In genomic region chr19:47445527-47445926, GRCh38 we compare ENCODE assay signal across 11 cellular contexts. TPM values are rescaled to one million over a fixed set of nuclear protein-coding genes. Genes with fewer than 3 reads are reported as not detected.
DNase-seq lines count a peak whose midpoint lies in the region; ATAC-seq, FAIRE-seq and TF ChIP-seq lines count a peak whose summit lies in the region.
"Had no signal": no experiment of that assay in that cellular context is flagged by ENCODE, and none has a peak within 500 bp of the region (broad histone marks: within the 10 kb centered on the region; RNA-seq: fewer than 3 reads in every experiment).

No MANE protein-coding gene starts in this region.

- H3K4ac ChIP-seq in IMR-90 (ENCODE audit: low read depth, low read length), result no peak overlapping the region

- H3K9me3 ChIP-seq in IMR-90 (ENCODE audit: control insufficient read depth, insufficient read depth, low read length) (peaks cover 6% of the 10 kb centered on the region; the same call in 1 of the 2 replicates), astrocyte (ENCODE audit: insufficient read depth, low read depth, low read length) (peaks cover 3% of the 10 kb centered on the region), neural progenitor cell (ENCODE audit: low read depth) (no peaks in the 10 kb centered on the region)
- H3K9me3 ChIP-seq: esophagus squamous epithelium had no signal

- H4K8ac ChIP-seq in IMR-90 (ENCODE audit: low read depth in 2 of 2, low read length in 2 of 2), result no peak overlapping the region

- no peak for TF ChIP-seq POLR2A in IMR-90 (IDR thresholded peaks at IDR 0.05; ENCODE audit: low read depth, low read length)

- no peak overlapping the region for H3K56ac ChIP-seq in IMR-90 (ENCODE audit: extremely low read depth, insufficient read depth, low read length)

- no peak overlapping the region for H2AFZ ChIP-seq in IMR-90 (replicated peaks; ENCODE audit: low read length, poor library complexity)
- no peak overlapping the region for H2AFZ ChIP-seq in astrocyte (ENCODE audit: low read depth, low read length)
- no peak overlapping the region for H2AFZ ChIP-seq in neural progenitor cell (replicated peaks)

- no peak overlapping the region for H2BK5ac ChIP-seq in IMR-90 (ENCODE audit: low read depth, low read length, poor library complexity, severe bottlenecking)

- peaks cover 2% of the 10 kb centered on the region for H3K36me3 Mint-ChIP-seq in T-helper 1 cell treated with Interleukin-12 subunit alpha and Interleukin-12 subunit beta and Interleukin-4 antibody, amounts not matched to agents 30 μg/mL and 1 μg/mL, for 36 hours (ENCODE audit: low read depth)
- H3K36me3 Mint-ChIP-seq in astrocyte (ENCODE audit: low read depth, unreplicated experiment) (peaks cover 6% of the 10 kb centered on the region), neural progenitor cell (no peaks in the 10 kb centered on the region)

- H3K27me3 ChIP-seq in IMR-90 (ENCODE audit: control insufficient read depth, insufficient read depth, low read length) (peaks cover 75% of the 10 kb centered on the region), astrocyte (ENCODE audit: insufficient read depth, low read length) (peaks cover 72% of the 10 kb centered on the region), neural progenitor cell (peaks cover 75% of the 10 kb centered on the region)

- TF ChIP-seq CTCF in IMR-90 (conservative IDR thresholded peaks at IDR 0.05; ENCODE audit: low read depth, low read length) (no peak), astrocyte (IDR thresholded peaks at IDR 0.05; ENCODE audit: insufficient read depth, low read depth, low read length) (no peak), neural progenitor cell (IDR thresholded peaks at IDR 0.05) (no peak)

- H3K18ac ChIP-seq in IMR-90 (ENCODE audit: low read depth, low read length), result no peak overlapping the region

- H3K79me2 ChIP-seq in astrocyte (ENCODE audit: insufficient read depth, low read length) (no peaks in the 10 kb centered on the region), neural progenitor cell (ENCODE audit: low read depth) (no peaks in the 10 kb centered on the region)

- H3K36me3 ChIP-seq in IMR-90 (ENCODE audit: control insufficient read depth, insufficient read depth, low read length) (no peaks in the 10 kb centered on the region), astrocyte (ENCODE audit: insufficient read depth, low read length) (no peaks in the 10 kb centered on the region), neural progenitor cell (no peaks in the 10 kb centered on the region)
- H3K36me3 ChIP-seq: esophagus squamous epithelium had no signal

- H3K27me3 Mint-ChIP-seq in T-helper 1 cell treated with Interleukin-12 subunit alpha and Interleukin-12 subunit beta and Interleukin-4 antibody, amounts not matched to agents 30 μg/mL and 1 μg/mL, for 36 hours (ENCODE audit: low read depth), result peaks cover 73% of the 10 kb centered on the region
- peaks cover 70% of the 10 kb centered on the region for H3K27me3 Mint-ChIP-seq in astrocyte (ENCODE audit: low read depth, unreplicated experiment)
- H3K27me3 Mint-ChIP-seq in neural progenitor cell (ENCODE audit: insufficient read depth, low read depth), result peaks cover 69% of the 10 kb centered on the region

- 0 out of 2 replicates have a peak overlapping the region, but pooled peaks have one; percentile 59 for H3K23ac ChIP-seq in IMR-90 (ENCODE audit: low read depth, low read length)

- H4K91ac ChIP-seq in IMR-90 (ENCODE audit: insufficient read depth, low read depth, low read length), result no peak overlapping the region

- no peak overlapping the region for H2BK20ac ChIP-seq in IMR-90 (ENCODE audit: low read depth, low read length)

- H4K20me1 ChIP-seq in IMR-90 (ENCODE audit: insufficient read depth, low read length), result no peaks in the 10 kb centered on the region
- H4K20me1 ChIP-seq in astrocyte (ENCODE audit: insufficient read depth, low read length), result no peaks in the 10 kb centered on the region
- H4K20me1 ChIP-seq in neural progenitor cell (ENCODE audit: low read depth), result peaks cover 71% of the 10 kb centered on the region

- H3K27ac ChIP-seq in IMR-90 (ENCODE audit: insufficient read depth, low read length) (no peak overlapping the region), astrocyte (ENCODE audit: low read depth, low read length) (no peak overlapping the region), neural progenitor cell (no peak overlapping the region)
- H3K27ac ChIP-seq: esophagus squamous epithelium had no signal

- H2BK15ac ChIP-seq in IMR-90 (ENCODE audit: low read depth, low read length), result no peak overlapping the region

- H3K4me1 ChIP-seq in IMR-90 (ENCODE audit: control insufficient read depth, insufficient read depth, low read length) (peaks cover 2% of the 10 kb centered on the region; the same call in 1 of the 2 replicates), astrocyte (ENCODE audit: insufficient read depth, low read length) (peaks cover 9% of the 10 kb centered on the region), neural progenitor cell (peaks cover 5% of the 10 kb centered on the region)

- no peak overlapping the region for H2AK5ac ChIP-seq in IMR-90 (ENCODE audit: low read depth, low read length)

- H3K79me1 ChIP-seq in IMR-90 (ENCODE audit: low read depth in 1 of 2, low read length in 2 of 2), result no peaks in the 10 kb centered on the region

- H3K27ac Mint-ChIP-seq in T-helper 1 cell treated with Interleukin-12 subunit alpha and Interleukin-12 subunit beta and Interleukin-4 antibody, amounts not matched to agents 30 μg/mL and 1 μg/mL, for 36 hours, result peak overlapping the region; percentile 81
- H3K27ac Mint-ChIP-seq in astrocyte (ENCODE audit: unreplicated experiment) (no peak overlapping the region), neural progenitor cell (no peak overlapping the region)

- no TSS peak for BruUV-seq in IMR-90 (replicated peaks; lab: Mats Ljungman, UMichigan)

- no peak overlapping the region for H3K9ac ChIP-seq in IMR-90 (ENCODE audit: low read depth, low read length)
- H3K9ac ChIP-seq in astrocyte (ENCODE audit: low read length), result no peak overlapping the region
- no peak overlapping the region for H3K9ac ChIP-seq in neural progenitor cell

- no CpG with 5 or more reads among the region's 4 CpGs for WGBS in IMR-90 (ENCODE audit: extremely low coverage in 2 of 2, insufficient read length in 1 of 2), 2 experiments

- POLR2A ChIA-PET in IMR-90 (lab: Charles Lee; ENCODE audit: unreplicated experiment), result no interaction called here

- in situ Hi-C loops in IMR-90 (cut with MboI; ENCODE audit: low sequenced_read_pairs), result no loop called here

- H2AK9ac ChIP-seq in IMR-90 (replicated peaks; ENCODE audit: low read depth, low read length, poor library complexity), result no peak overlapping the region

- H3K4me3 ChIP-seq in IMR-90 (ENCODE audit: insufficient read depth, low read depth, low read length) (no peak overlapping the region), astrocyte (ENCODE audit: insufficient read depth, low read depth, low read length) (no peak overlapping the region), neural progenitor cell (no peak overlapping the region)

- DNase-seq in T-helper 1 cell (no peak), IMR-90 (no peak), astrocyte (ENCODE audit: low read depth) (no peak), neural progenitor cell (ENCODE audit: low spot score) (no peak), NCI-H748 (lab: John Stamatoyannopoulos, UW; ENCODE audit: unreplicated experiment) (no peak), NCI-H1092 treated with DMSO at 0.1 percent for 48 hours (lab: John Stamatoyannopoulos, UW) (no peak), hepatic stellate cell (ENCODE audit: low spot score) (no peak)
- DNase-seq: esophagus squamous epithelium had no signal

- CTCF ChIA-PET in IMR-90 (lab: Yijun Ruan, JAX), result interaction anchor here (0.9 kb wide), 1 partner anchor 9 kb away, joined by 3 read pairs; no protein-coding TSS in a partner anchor

- no peaks in the 10 kb centered on the region for H3K9me3 Mint-ChIP-seq in T-helper 1 cell treated with Interleukin-12 subunit alpha and Interleukin-12 subunit beta and Interleukin-4 antibody, amounts not matched to agents 30 μg/mL and 1 μg/mL, for 36 hours
- peaks cover 4% of the 10 kb centered on the region for H3K9me3 Mint-ChIP-seq in astrocyte (ENCODE audit: unreplicated experiment)
- H3K9me3 Mint-ChIP-seq in neural progenitor cell, result peaks cover 2% of the 10 kb centered on the region

- H2BK120ac ChIP-seq in IMR-90 (ENCODE audit: low read depth, low read length), result no peak overlapping the region

- no peak for FAIRE-seq in astrocyte (lab: Jason Lieb, UNC)
- FAIRE-seq: bronchial epithelial cell had no signal

- peaks cover 32% of the 10 kb centered on the region for H3K4me1 Mint-ChIP-seq in T-helper 1 cell treated with Interleukin-12 subunit alpha and Interleukin-12 subunit beta and Interleukin-4 antibody, amounts not matched to agents 30 μg/mL and 1 μg/mL, for 36 hours (ENCODE audit: low read depth)
- peaks cover 8% of the 10 kb centered on the region for H3K4me1 Mint-ChIP-seq in astrocyte (ENCODE audit: low read depth, unreplicated experiment)
- peaks cover 18% of the 10 kb centered on the region for H3K4me1 Mint-ChIP-seq in neural progenitor cell

- no peaks in the 10 kb centered on the region for H3K9me1 ChIP-seq in IMR-90 (ENCODE audit: insufficient read depth, low read length)

- no peak for ATAC-seq in IMR-90 (ENCODE audit: low read depth)

- peak overlapping the region; percentile 51 for H3K4me3 Mint-ChIP-seq in T-helper 1 cell treated with Interleukin-12 subunit alpha and Interleukin-12 subunit beta and Interleukin-4 antibody, amounts not matched to agents 30 μg/mL and 1 μg/mL, for 36 hours
- H3K4me3 Mint-ChIP-seq in astrocyte (ENCODE audit: unreplicated experiment) (no peak overlapping the region), neural progenitor cell (peak overlapping the region; percentile 14)

- H3K4me2 ChIP-seq in IMR-90 (ENCODE audit: low read depth, low read length) (no peak overlapping the region), astrocyte (ENCODE audit: low read length) (peak overlapping the region; percentile 67), neural progenitor cell (peak overlapping the region; percentile 47)

- dilution Hi-C loops in IMR-90 (cut with HindIII; ENCODE audit: low sequenced_read_pairs, unreplicated experiment), result no loop called here

- intact Hi-C loops in IMR-90 (cut with micrococcal nuclease), result no loop called here

- no peak overlapping the region for H4K5ac ChIP-seq in IMR-90 (ENCODE audit: low read depth, low read length)

- H3F3A ChIP-seq in neural progenitor cell (ENCODE audit: low read depth), result peaks cover 27% of the 10 kb centered on the region

- no peak overlapping the region for H3K14ac ChIP-seq in IMR-90 (replicated peaks; ENCODE audit: low read depth, low read length)

- no peak for TF ChIP-seq RAD21 in IMR-90 (IDR thresholded peaks at IDR 0.05; ENCODE audit: low read length)

RNA-seq across cellular contexts. Expression of gene SLC8A2, which starts 26.2 kb away (rescaled TPM):
- total RNA-seq in IMR-90 (2012; rRNA removed) (not detected in 2 replicates), astrocyte (3.3 and 9.6 TPM in 2 replicates), neural progenitor cell (ENCODE audit: low replicate concordance) (14.5 and 17.6 TPM in 2 replicates)
- 0.05 and 0.10 TPM in 2 replicates for polyA plus RNA-seq in IMR-90 (2012; rRNA removed)
- 0.14 TPM in 1 of 2 replicates, not detected in the other for polyA plus RNA-seq in IMR-90 (2012; cell fraction: cytosol; rRNA removed)
- polyA plus RNA-seq in IMR-90 (2012; cell fraction: nucleus; rRNA removed; ENCODE audit: low replicate concordance), result 0.32 and 0.45 TPM in 2 replicates
- total RNA-seq: M059J had no signal

RNA-seq across cellular contexts. Expression of gene MEIS3, which starts 26.2 kb away (rescaled TPM):
- total RNA-seq in IMR-90 (2012; rRNA removed) (28.3 and 32.4 TPM in 2 replicates), astrocyte (71.1 and 93.7 TPM in 2 replicates), neural progenitor cell (ENCODE audit: low replicate concordance) (32.2 and 70.5 TPM in 2 replicates)
- polyA plus RNA-seq in IMR-90 (2012; rRNA removed), result 33.0 TPM in 2 replicates
- 33.1 and 39.8 TPM in 2 replicates for polyA plus RNA-seq in IMR-90 (2012; cell fraction: cytosol; rRNA removed)
- polyA plus RNA-seq in IMR-90 (2012; cell fraction: nucleus; rRNA removed; ENCODE audit: low replicate concordance), result 97.7 and 112 TPM in 2 replicates

RNA-seq across cellular contexts. Expression of gene KPTN, which starts 38.5 kb away (rescaled TPM):
- total RNA-seq in IMR-90 (2012; rRNA removed) (3.9 and 4.1 TPM in 2 replicates), astrocyte (13.2 and 15.9 TPM in 2 replicates), neural progenitor cell (ENCODE audit: low replicate concordance) (17.8 and 18.1 TPM in 2 replicates)
- 13.5 and 15.4 TPM in 2 replicates for polyA plus RNA-seq in IMR-90 (2012; rRNA removed)
- 8.7 and 12.4 TPM in 2 replicates for polyA plus RNA-seq in IMR-90 (2012; cell fraction: cytosol; rRNA removed)
- polyA plus RNA-seq in IMR-90 (2012; cell fraction: nucleus; rRNA removed; ENCODE audit: low replicate concordance), result 32.1 and 54.1 TPM in 2 replicates
